Comparison of ENCODE assay signal across 8 cellular contexts in genomic region chr10:133372507-133372906, GRCh38. TPM values are rescaled to one million over a fixed set of nuclear protein-coding genes. Genes with fewer than 3 reads are reported as not detected.
DNase-seq lines count a peak whose midpoint lies in the region; ATAC-seq and TF ChIP-seq lines count a peak whose summit lies in the region.

No MANE protein-coding gene starts in this region.

- peaks cover 7% of the 10 kb centered on the region for H3K36me3 Mint-ChIP-seq in T-helper 1 cell treated with Interleukin-12 subunit alpha and Interleukin-12 subunit beta and Interleukin-4 antibody, amounts not matched to agents 30 μg/mL and 1 μg/mL, for 36 hours (ENCODE audit: low read depth)
- H3K36me3 Mint-ChIP-seq in brain = peaks cover 27% of the 10 kb centered on the region

- H3K4me3 Mint-ChIP-seq in T-helper 1 cell treated with Interleukin-12 subunit alpha and Interleukin-12 subunit beta and Interleukin-4 antibody, amounts not matched to agents 30 μg/mL and 1 μg/mL, for 36 hours = peak overlapping the region; percentile 84
- peak overlapping the region; percentile 76 to 93 (median 82) for H3K4me3 Mint-ChIP-seq in brain

- H3K27ac ChIP-seq in left lung (no peak overlapping the region), thyroid gland (peak overlapping the region in 1 of 3 donors; percentile 5)

- peaks cover 5 to 23% of the 10 kb centered on the region in 2 donors for H3K4me1 ChIP-seq in left lung
- H3K4me1 ChIP-seq in thyroid gland = peaks cover 13 to 25% of the 10 kb centered on the region in 2 donors

- no peaks in the 10 kb centered on the region for H3K9me3 Mint-ChIP-seq in T-helper 1 cell treated with Interleukin-12 subunit alpha and Interleukin-12 subunit beta and Interleukin-4 antibody, amounts not matched to agents 30 μg/mL and 1 μg/mL, for 36 hours
- H3K9me3 Mint-ChIP-seq in brain = no peaks in the 10 kb centered on the region

- peaks cover 4% of the 10 kb centered on the region for H3K27me3 Mint-ChIP-seq in T-helper 1 cell treated with Interleukin-12 subunit alpha and Interleukin-12 subunit beta and Interleukin-4 antibody, amounts not matched to agents 30 μg/mL and 1 μg/mL, for 36 hours (ENCODE audit: low read depth)
- H3K27me3 Mint-ChIP-seq in brain = no peaks in the 10 kb centered on the region

- TF ChIP-seq CTCF in brain (conservative IDR thresholded peaks at IDR 0.05) = no peak
- TF ChIP-seq CTCF in left lung (IDR thresholded peaks at IDR 0.05) = no peak
- TF ChIP-seq CTCF in thyroid gland (IDR thresholded peaks at IDR 0.05) = no peak

- H3K36me3 ChIP-seq in left lung = peaks cover 0 to 30% of the 10 kb centered on the region in 2 donors
- H3K36me3 ChIP-seq in thyroid gland = peaks cover 12 to 21% of the 10 kb centered on the region in 2 donors

- H3K4me3 ChIP-seq in left lung (peak overlapping the region in 1 of 2 donors; percentile 63), thyroid gland (replicated peaks in 1 of 3) (peak overlapping the region in 1 of 3 donors; percentile 80)

- H3K4me1 Mint-ChIP-seq in T-helper 1 cell treated with Interleukin-12 subunit alpha and Interleukin-12 subunit beta and Interleukin-4 antibody, amounts not matched to agents 30 μg/mL and 1 μg/mL, for 36 hours (ENCODE audit: low read depth) = peaks cover 7% of the 10 kb centered on the region
- H3K4me1 Mint-ChIP-seq in brain = peaks cover 48% of the 10 kb centered on the region

- H3K9me3 ChIP-seq in left lung (no peaks in the 10 kb centered on the region), thyroid gland (no peaks in the 10 kb centered on the region)

- DNase-seq in T-helper 1 cell = no peak
- DNase-seq in left lung = peak; percentile 49 to 85
- peak; percentile 59 to 72 for DNase-seq in thyroid gland
- DNase-seq in hepatic stellate cell (ENCODE audit: low spot score) = no peak
- no peak for DNase-seq in cerebellar nuclear complex (lab: John Stamatoyannopoulos, UW)

- ATAC-seq in left lung = peak; percentile 2
- no peak for ATAC-seq in GM19328 (IDR thresholded peaks at IDR 0.05; ENCODE audit: unreplicated experiment)

- WGBS in thyroid gland, 2 donors = 34% methylated on average over 9 of the region's 20 CpGs; no CpG with 5 or more reads in 1 of the 2 donors

- no peak overlapping the region for H3K27ac Mint-ChIP-seq in T-helper 1 cell treated with Interleukin-12 subunit alpha and Interleukin-12 subunit beta and Interleukin-4 antibody, amounts not matched to agents 30 μg/mL and 1 μg/mL, for 36 hours
- H3K27ac Mint-ChIP-seq in brain = peak overlapping the region in 2 of 5 experiments; percentile 62 to 86

- intact Hi-C loops in left lung (cut with DNase I) (no loop called here), thyroid gland (cut with DNase I) (no loop called here)

- peaks cover 0 to 3% of the 10 kb centered on the region in 2 donors for H3K27me3 ChIP-seq in left lung
- no peaks in the 10 kb centered on the region for H3K27me3 ChIP-seq in thyroid gland

- TF ChIP-seq POLR2A in thyroid gland (IDR thresholded peaks at IDR 0.05) = no peak

RNA-seq across cellular contexts. Expression of gene ECHS1, which starts 0.6 kb away (rescaled TPM):
- 132 TPM for polyA plus RNA-seq in brain (ENCODE audit: insufficient read depth, low read depth, low replicate concordance)
- total RNA-seq in left lung = 10 to 100 TPM; 71.0 to 85.9 TPM
- total RNA-seq in thyroid gland = 100 to 1,000 TPM in 2 of 4 donors, 10 to 100 TPM in 2; 73.9 to 135 (median 99.5) TPM

RNA-seq across cellular contexts. Expression of gene PAOX, which starts 6.6 kb away (rescaled TPM):
- 7.9 TPM for polyA plus RNA-seq in brain (ENCODE audit: insufficient read depth, low read depth, low replicate concordance)
- total RNA-seq in left lung (1 to 10 TPM; 5.7 to 7.1 TPM), thyroid gland (10 to 100 TPM in 2 of 4 donors, 1 to 10 TPM in 2; 3.5 to 11.0 (median 9.9) TPM)

RNA-seq across cellular contexts. Expression of gene FUOM, which starts 14.7 kb away (rescaled TPM):
- polyA plus RNA-seq in brain (ENCODE audit: insufficient read depth, low read depth, low replicate concordance) = 3.5 TPM
- total RNA-seq in left lung = 10 to 100 TPM; 12.1 to 24.1 TPM
- total RNA-seq in thyroid gland = 10 to 100 TPM in 3 of 4 donors, 1 to 10 TPM in 1; 7.4 to 25.9 (median 18.9) TPM

RNA-seq across cellular contexts. Expression of gene MTG1, which starts 21.4 kb away (rescaled TPM):
- 31.3 TPM for polyA plus RNA-seq in brain (ENCODE audit: insufficient read depth, low read depth, low replicate concordance)
- total RNA-seq in left lung (10 to 100 TPM; 31.5 to 46.5 TPM), thyroid gland (10 to 100 TPM; 23.8 to 40.8 (median 35.0) TPM)

RNA-seq across cellular contexts. Expression of gene PRAP1, which starts 25.3 kb away (rescaled TPM):
- not detected for polyA plus RNA-seq in brain (ENCODE audit: insufficient read depth, low read depth, low replicate concordance)
- total RNA-seq in left lung (not detected), thyroid gland (not detected)

Comparison
In these comparisons a context has a peak if more than half of its experiments do, and no peak if none do; other contexts are left out.
1. DNase-seq: peak in left lung (2 of 2) and thyroid gland (2 of 2); none in T-helper 1 cell (0 of 5), hepatic stellate cell (single experiment) and cerebellar nuclear complex (0 of 2).